ENCODE assay signal across 21 cellular contexts in genomic region chr1:203182377-203182927, GRCh38. TPM values are rescaled to one million over a fixed set of nuclear protein-coding genes. Genes with fewer than 3 reads are reported as not detected.
"Had no signal": no experiment of that assay in that cellular context is flagged by ENCODE, and none has a peak within 500 bp of the region (broad histone marks: within the 10 kb centered on the region; RNA-seq: fewer than 3 reads in every experiment).

No MANE protein-coding gene starts in this region.

- H3K27ac ChIP-seq: tibial artery, uterus had no signal

- H3K36me3 ChIP-seq: tibial artery, uterus had no signal

- H3K27me3 ChIP-seq: tibial artery, uterus had no signal

- DNase-seq: activated CD4-positive, alpha-beta T cell treated with anti-CD3 and anti-CD28 coated beads, Interleukin-2, amount 50 U/mL, for 1 hour; activated CD4-positive, CD25-positive, alpha-beta regulatory T cell treated with anti-CD3 and anti-CD28 coated beads, Interleukin-2, amount 50 U/mL, for 72 hours; activated CD8-positive, alpha-beta memory T cell treated with anti-CD3 and anti-CD28 coated beads for 24 hours; activated CD8-positive, alpha-beta memory T cell treated with anti-CD3 and anti-CD28 coated beads, Interleukin-2, amount 50 U/mL, for 48 hours; activated gamma-delta T cell; activated T-cell treated with anti-CD3 and anti-CD28 coated beads, Interleukin-2, amount 50 U/mL, for 48 hours; amygdala; erythroblast; foreskin melanocyte; glutamatergic neuron; hypothalamus; mucosa of descending colon; naive B cell; occipital lobe; retina; stimulated activated naive CD4-positive, alpha-beta T cell treated with Interleukin-2 at 50 U/mL for 16 hours; uterus had no signal

- ATAC-seq: left lobe of liver, mucosa of descending colon had no signal

- H3K4me3 ChIP-seq: mucosa of descending colon, tibial artery, uterus had no signal

- H3K9me3 ChIP-seq: mucosa of descending colon, tibial artery, uterus had no signal

RNA-seq across cellular contexts. Expression of gene MYBPH, which starts 6.8 kb away (rescaled TPM):
- total RNA-seq: left lobe of liver, mucosa of descending colon, occipital lobe, subcutaneous adipose tissue had no signal
- polyA plus RNA-seq: keratinocyte had no signal

RNA-seq across cellular contexts. Expression of gene CHIT1, which starts 47.0 kb away (rescaled TPM):
- total RNA-seq: occipital lobe had no signal
- polyA plus RNA-seq: keratinocyte had no signal
